In genomic region chr9:75890541-75891276, GRCh38 we compare ENCODE assay signal across 1 cellular context.
TF ChIP-seq lines count a peak whose summit lies in the region.

PCSK5 (plus strand) TSS chr9:75890673; CDS start chr9:75891182, 509 bp downstream.

TF ChIP-seq in H1, 55 proteins besides CTCF, POLR2A, EP300 and RAD21:
- TF ChIP-seq CHD7 (IDR thresholded peaks at IDR 0.05; ENCODE audit: insufficient replicate concordance, low read length) (no peak), RFX5 (IDR thresholded peaks at IDR 0.05; ENCODE audit: borderline replicate concordance, low read depth, low read length) (no peak), POLR2AphosphoS5 (IDR thresholded peaks at IDR 0.05; ENCODE audit: low read depth, low read length) (peak; percentile 73), ATF3 (IDR thresholded peaks at IDR 0.05; ENCODE audit: insufficient read depth, low read depth, low read length) (no peak), JUND (IDR thresholded peaks at IDR 0.05; ENCODE audit: low read length) (no peak), TBP (IDR thresholded peaks at IDR 0.05; ENCODE audit: low read depth, low read length) (peak; percentile 87), ATF2 (IDR thresholded peaks at IDR 0.05; ENCODE audit: low read length) (no peak), RXRA (IDR thresholded peaks at IDR 0.05; ENCODE audit: insufficient read depth, low read depth, low read length) (0 out of 2 replicates have a peak, but pooled peaks have one; percentile 53), BCL11A (IDR thresholded peaks at IDR 0.05; ENCODE audit: low read depth in 2 of 2, low read length in 2 of 2) (no peak), EZH2 (IDR thresholded peaks at IDR 0.05; ENCODE audit: low read depth, low read length, severe bottlenecking) (peak; percentile 4), TEAD4 (IDR thresholded peaks at IDR 0.05; ENCODE audit: low read depth, low read length) (0 out of 2 replicates have a peak, but pooled peaks have one; percentile 15), CREB1 (IDR thresholded peaks at IDR 0.05) (no peak; the same call in 1 of the 2 replicates), ZNF274 (IDR thresholded peaks at IDR 0.05; ENCODE audit: borderline replicate concordance, extremely low read depth, low read length) (no peak), GABPA (IDR thresholded peaks at IDR 0.05; ENCODE audit: borderline replicate concordance, insufficient read depth, low read length) (no peak), E2F6 (IDR thresholded peaks at IDR 0.05) (no peak), CHD1 (IDR thresholded peaks at IDR 0.05; ENCODE audit: low read depth, low read length) (no peak), HDAC2 (IDR thresholded peaks at IDR 0.05; ENCODE audit: borderline replicate concordance in 1 of 2, low read depth in 2 of 2, low read length in 2 of 2) (peak in 1 of 2 experiments; percentile 86; a peak in 1 of 4 replicates), CTBP2 (IDR thresholded peaks at IDR 0.05; ENCODE audit: borderline replicate concordance, insufficient read depth, insufficient read length, low read length) (peak; percentile 73), TAF7 (optimal IDR thresholded peaks at IDR 0.05; ENCODE audit: borderline replicate concordance, low read depth, low read length) (peak; percentile 75), EGR1 (IDR thresholded peaks at IDR 0.05; ENCODE audit: borderline replicate concordance, low read depth, low read length) (peak; percentile 89), BACH1 (IDR thresholded peaks at IDR 0.05; ENCODE audit: low read length) (no peak; the same call in 1 of the 2 replicates), TAF1 (IDR thresholded peaks at IDR 0.05; ENCODE audit: low read depth, low read length) (peak; percentile 91), TCF12 (IDR thresholded peaks at IDR 0.05; ENCODE audit: low read depth, low read length) (no peak), CBX5 (IDR thresholded peaks at IDR 0.05; ENCODE audit: low read depth, low read length) (no peak), CHD2 (IDR thresholded peaks at IDR 0.05; ENCODE audit: low read length) (no peak), SP2 (IDR thresholded peaks at IDR 0.05; ENCODE audit: low read length) (no peak), KDM5A (IDR thresholded peaks at IDR 0.05; ENCODE audit: low read length) (no peak), MAX (IDR thresholded peaks at IDR 0.05) (no peak; the same call in 1 of the 2 replicates), JUN (IDR thresholded peaks at IDR 0.05; ENCODE audit: low read depth, low read length) (no peak), SRF (IDR thresholded peaks at IDR 0.05; ENCODE audit: low read depth, low read length) (no peak), CEBPB (IDR thresholded peaks at IDR 0.05; ENCODE audit: low read depth, low read length) (no peak), SP4 (IDR thresholded peaks at IDR 0.05; ENCODE audit: low read length) (no peak), KDM1A (IDR thresholded peaks at IDR 0.05; ENCODE audit: borderline replicate concordance, low read length) (no peak), YY1 (IDR thresholded peaks at IDR 0.05; ENCODE audit: low read depth, low read length) (peak; percentile 61; the same call in 1 of the 2 replicates), HDAC6 (IDR thresholded peaks at IDR 0.05; ENCODE audit: low read depth, low read length) (no peak), KDM4A (IDR thresholded peaks at IDR 0.05; ENCODE audit: low read depth, low read length, severe bottlenecking) (no peak), FOSL1 (IDR thresholded peaks at IDR 0.05; ENCODE audit: insufficient read depth, low read depth, low read length) (peak; percentile 98; the same call in 1 of the 2 replicates), SP1 (IDR thresholded peaks at IDR 0.05; ENCODE audit: low read depth, low read length) (no peak; the same call in 1 of the 2 replicates), POU5F1 (IDR thresholded peaks at IDR 0.05; ENCODE audit: low read depth, low read length) (no peak; the same call in 1 of the 2 replicates), CBX8 (IDR thresholded peaks at IDR 0.05; ENCODE audit: borderline replicate concordance, low read depth, low read length) (no peak), RNF2 (IDR thresholded peaks at IDR 0.05; ENCODE audit: borderline replicate concordance, low read depth, low read length, missing control alignments, poor library complexity, severe bottlenecking) (no peak), GTF2F1 (IDR thresholded peaks at IDR 0.05; ENCODE audit: borderline replicate concordance, low read depth, low read length) (0 out of 2 replicates have a peak, but pooled peaks have one; percentile 32), SUZ12 (IDR thresholded peaks at IDR 0.05; ENCODE audit: low read length) (peak; percentile 24; the same call in 1 of the 2 replicates), PHF8 (conservative IDR thresholded peaks at IDR 0.05; ENCODE audit: low read depth, low read length) (peak; percentile 19), MAFK (IDR thresholded peaks at IDR 0.05; ENCODE audit: low read depth, low read length) (no peak), SAP30 (IDR thresholded peaks at IDR 0.05; ENCODE audit: insufficient read depth, insufficient replicate concordance, low read length) (no peak), BRCA1 (IDR thresholded peaks at IDR 0.05; ENCODE audit: low read depth, low read length) (no peak), NRF1 (IDR thresholded peaks at IDR 0.05; ENCODE audit: low read depth, low read length) (no peak), RBBP5 (IDR thresholded peaks at IDR 0.05; ENCODE audit: borderline replicate concordance, low read depth, low read length) (peak; percentile 67; the same call in 1 of the 2 replicates), NANOG (IDR thresholded peaks at IDR 0.05; ENCODE audit: insufficient read depth, low read depth, low read length, poor library complexity, severe bottlenecking) (peak; percentile 57), SIRT6 (IDR thresholded peaks at IDR 0.05; ENCODE audit: low read length) (no peak), SIX5 (IDR thresholded peaks at IDR 0.05; ENCODE audit: low read depth, low read length) (no peak), SIN3A (conservative IDR thresholded peaks at IDR 0.05 in 1 of 2, IDR thresholded peaks at IDR 0.05 in 1 of 2; ENCODE audit: low read depth in 1 of 2, low read length in 2 of 2) (no peak; a peak in 2 of 4 replicates), USF2 (IDR thresholded peaks at IDR 0.05; ENCODE audit: low read length) (no peak), ASH2L (IDR thresholded peaks at IDR 0.05; ENCODE audit: low read length) (peak; percentile 52)
